12 cellular contexts compared by ENCODE assay signal in genomic region chr14:102732924-102733323, GRCh38. TPM values are rescaled to one million over a fixed set of nuclear protein-coding genes. Genes with fewer than 3 reads are reported as not detected.
A peak's percentile ranks its signal among the peaks of the same experiment; 100 is the strongest.
DNase-seq lines count a peak whose midpoint lies in the region; ATAC-seq and TF ChIP-seq lines count a peak whose summit lies in the region.
"Had no signal": no experiment of that assay in that cellular context is flagged by ENCODE, and none has a peak within 500 bp of the region (broad histone marks: within the 10 kb centered on the region; RNA-seq: fewer than 3 reads in every experiment).

No MANE protein-coding gene starts in this region.

- no peaks in the 10 kb centered on the region for H3K4me1 ChIP-seq in Caco-2
- H3K4me1 ChIP-seq: BE2C had no signal

- no peak overlapping the region for H3K4me3 ChIP-seq in Caco-2 (ENCODE audit: low read depth, low read length)
- H3K4me3 ChIP-seq: PC-9 had no signal

- in situ Hi-C loops in G401 (cut with HindIII; ENCODE audit: low sequenced_read_pairs), result no loop called here

- H3K4me3 Mint-ChIP-seq in Caco-2 (ENCODE audit: unreplicated experiment) (no peak overlapping the region), HFFc6 (no peak overlapping the region), endothelial cell (ENCODE audit: unreplicated experiment) (peak overlapping the region; percentile 79), osteocyte (ENCODE audit: unreplicated experiment) (no peak overlapping the region)
- H3K4me3 Mint-ChIP-seq: CD8-positive, alpha-beta memory T cell had no signal

- CTCF ChIA-PET in Caco-2 (lab: Charles Lee), result no interaction called here

- H3K36me3 Mint-ChIP-seq in Caco-2 (ENCODE audit: insufficient read depth, unreplicated experiment) (peaks cover 51% of the 10 kb centered on the region), HFFc6 (ENCODE audit: low read depth) (peaks cover 24% of the 10 kb centered on the region; the same call in 1 of the 2 replicates), endothelial cell (ENCODE audit: low read depth, unreplicated experiment) (peaks cover 32% of the 10 kb centered on the region), osteocyte (ENCODE audit: unreplicated experiment) (peaks cover 23% of the 10 kb centered on the region)

- no peaks in the 10 kb centered on the region for H3K9me3 Mint-ChIP-seq in Caco-2 (ENCODE audit: unreplicated experiment)
- no peaks in the 10 kb centered on the region for H3K9me3 Mint-ChIP-seq in HFFc6
- no peaks in the 10 kb centered on the region for H3K9me3 Mint-ChIP-seq in endothelial cell (ENCODE audit: unreplicated experiment)
- H3K9me3 Mint-ChIP-seq in osteocyte (ENCODE audit: unreplicated experiment), result no peaks in the 10 kb centered on the region
- H3K9me3 Mint-ChIP-seq: CD8-positive, alpha-beta memory T cell had no signal

- TF ChIP-seq CTCF in Caco-2 (IDR thresholded peaks at IDR 0.05; ENCODE audit: insufficient read depth in 1 of 2, low read depth in 1 of 2, low read length in 1 of 2, severe bottlenecking in 1 of 2, unreplicated experiment in 1 of 2) (no peak), HFFc6 (IDR thresholded peaks at IDR 0.05) (no peak), endothelial cell (IDR thresholded peaks at IDR 0.05; ENCODE audit: unreplicated experiment) (no peak), osteocyte (IDR thresholded peaks at IDR 0.05) (no peak)

- H3K36me3 ChIP-seq in Caco-2 (ENCODE audit: control insufficient read depth, insufficient read depth, low read length), result peaks cover 4% of the 10 kb centered on the region

- POLR2A ChIA-PET in Caco-2 (lab: Charles Lee), result no interaction called here

- ATAC-seq in HG02973 (IDR thresholded peaks at IDR 0.05; ENCODE audit: unreplicated experiment) (no peak), GM21447 (IDR thresholded peaks at IDR 0.05; ENCODE audit: unreplicated experiment) (no peak)

- DNase-seq in Caco-2 (no peak), HFFc6 (no peak), endothelial cell (ENCODE audit: low spot score) (no peak), osteocyte (ENCODE audit: extremely low spot score, unreplicated experiment) (peak; percentile 68), G401 (ENCODE audit: low spot score) (no peak)
- DNase-seq: BE2C; CD8-positive, alpha-beta memory T cell; NCI-H1105; NCI-H748 treated with DMSO at 0.1 percent for 48 hours; PC-9 had no signal

- no peaks in the 10 kb centered on the region for H3K9me3 ChIP-seq in Caco-2
- H3K9me3 ChIP-seq: BE2C had no signal

- no TSS peak for BruUV-seq in Caco-2 (replicated peaks; lab: Mats Ljungman, UMichigan)

- H3K27me3 ChIP-seq in Caco-2 (replicated peaks; ENCODE audit: control insufficient read depth, insufficient read depth, low read length), result no peaks in the 10 kb centered on the region
- H3K27me3 ChIP-seq: BE2C had no signal

- intact Hi-C loops in Caco-2 (cut with micrococcal nuclease; ENCODE audit: unreplicated experiment), result no loop called here

- H3K27me3 Mint-ChIP-seq in Caco-2 (ENCODE audit: insufficient read depth, unreplicated experiment), result no peaks in the 10 kb centered on the region
- peaks cover 2% of the 10 kb centered on the region for H3K27me3 Mint-ChIP-seq in HFFc6 (ENCODE audit: insufficient read depth)
- peaks cover 18% of the 10 kb centered on the region for H3K27me3 Mint-ChIP-seq in endothelial cell (ENCODE audit: unreplicated experiment)
- H3K27me3 Mint-ChIP-seq in osteocyte (ENCODE audit: unreplicated experiment), result no peaks in the 10 kb centered on the region
- H3K27me3 Mint-ChIP-seq: CD8-positive, alpha-beta memory T cell had no signal

- no peaks in the 10 kb centered on the region for H3K4me1 Mint-ChIP-seq in Caco-2 (ENCODE audit: low read depth, unreplicated experiment)
- H3K4me1 Mint-ChIP-seq in HFFc6 (ENCODE audit: low read depth), result no peaks in the 10 kb centered on the region
- H3K4me1 Mint-ChIP-seq in endothelial cell (ENCODE audit: unreplicated experiment), result peaks cover 2% of the 10 kb centered on the region
- no peaks in the 10 kb centered on the region for H3K4me1 Mint-ChIP-seq in osteocyte (ENCODE audit: unreplicated experiment)
- H3K4me1 Mint-ChIP-seq: CD8-positive, alpha-beta memory T cell had no signal

- H3K27ac Mint-ChIP-seq in Caco-2 (ENCODE audit: unreplicated experiment) (peak overlapping the region; percentile 53), HFFc6 (0 out of 2 replicates have a peak overlapping the region, but pooled peaks have one; percentile 18), endothelial cell (ENCODE audit: unreplicated experiment) (peak overlapping the region; percentile 61), osteocyte (ENCODE audit: unreplicated experiment) (no peak overlapping the region)

RNA-seq across cellular contexts. Expression of gene TRAF3, which starts 44.3 kb away (rescaled TPM):
- total RNA-seq in Caco-2 (2022) (16.6 and 18.3 TPM in 2 replicates), endothelial cell (ENCODE audit: unreplicated experiment) (9.7 TPM), osteocyte (15.9 and 18.8 TPM in 2 replicates)
- 10 to 100 TPM; 19.9 to 28.8 (median 22.6) TPM for total RNA-seq in HFFc6 (2021; fragmentation: NEBNext Ultra II Directional; extraction: Animal tissue kit (Norgen Biotek cat#: 25700))
- 21.0 and 45.5 TPM in 2 replicates for total RNA-seq in G401 (2014; rRNA removed; shearing (Covaris generic))
